Comparison of ENCODE assay signal across 25 cellular contexts in the genomic region with DNA sequence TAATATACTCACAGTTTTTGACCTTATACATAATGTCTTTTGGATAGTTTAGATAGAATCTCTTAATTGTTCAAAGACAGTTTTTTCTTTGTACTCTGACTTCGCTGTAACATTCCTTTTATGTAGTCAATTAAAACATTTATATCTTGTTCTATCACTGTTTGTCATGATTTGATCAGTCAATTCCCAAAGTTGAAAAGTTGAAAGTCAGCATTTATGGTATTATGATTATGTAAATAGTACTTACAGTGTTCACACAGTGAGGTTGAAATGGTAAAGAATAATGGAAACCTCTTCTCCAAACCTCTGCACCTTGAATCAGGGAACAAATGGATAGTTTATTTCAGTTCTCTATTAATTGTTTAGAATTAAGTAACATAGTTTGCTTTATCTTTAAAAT.
"Had no signal": no experiment of that assay in that cellular context is flagged by ENCODE, and none has a peak within 500 bp of the region (broad histone marks: within the 10 kb centered on the region; RNA-seq: fewer than 3 reads in every experiment).

No MANE protein-coding gene starts in this region.

- H3K27me3 ChIP-seq: colonic mucosa, esophagus squamous epithelium, gastrocnemius medialis, heart right ventricle, left lung had no signal

- ATAC-seq: effector memory CD8-positive, alpha-beta T cell; esophagus mucosa; gastrocnemius medialis; heart right ventricle; left cardiac atrium; left lung; left ventricle myocardium superior; lower lobe of right lung; mucosa of descending colon had no signal

- H3K4me1 ChIP-seq: colonic mucosa, left lung, lower lobe of right lung had no signal

- H3K9me3 Mint-ChIP-seq: dendritic cell treated with granulocyte-macrophage colony-stimulating factor and Interleukin-4, amounts not matched to agents 40 ng/mL and 50 ng/mL, for 4 days; effector memory CD8-positive, alpha-beta T cell had no signal

- H3K27ac Mint-ChIP-seq: dendritic cell treated with granulocyte-macrophage colony-stimulating factor and Interleukin-4, amounts not matched to agents 40 ng/mL and 50 ng/mL, for 4 days; endodermal cell; mesothelial cell of epicardium had no signal

- DNase-seq: colonic mucosa; cortex of kidney; effector CD8-positive, alpha-beta T cell; effector memory CD8-positive, alpha-beta T cell; endodermal cell; erythroblast; esophagus squamous epithelium; foreskin fibroblast; foreskin melanocyte; gastrocnemius medialis; glutamatergic neuron; head of caudate nucleus; heart right ventricle; hippocampal formation; left cardiac atrium; left lung; left ventricle myocardium superior; lower lobe of right lung; mesenchymal stem cell; mucosa of descending colon; naive B cell had no signal

- H3K27me3 Mint-ChIP-seq: dendritic cell treated with granulocyte-macrophage colony-stimulating factor and Interleukin-4, amounts not matched to agents 40 ng/mL and 50 ng/mL, for 4 days; effector memory CD8-positive, alpha-beta T cell; naive B cell had no signal

- H3K36me3 ChIP-seq: colonic mucosa, left lung had no signal

- H3K27ac ChIP-seq: colonic mucosa, epithelial cell of prostate, esophagus squamous epithelium, heart right ventricle, left lung, lower lobe of right lung had no signal

- H3K4me3 ChIP-seq: colonic mucosa, esophagus squamous epithelium, gastrocnemius medialis, heart right ventricle, left lung, lower lobe of right lung, mucosa of descending colon had no signal

- H3K4me1 Mint-ChIP-seq: naive B cell had no signal

- H3K4me3 Mint-ChIP-seq: dendritic cell treated with granulocyte-macrophage colony-stimulating factor and Interleukin-4, amounts not matched to agents 40 ng/mL and 50 ng/mL, for 4 days; effector memory CD8-positive, alpha-beta T cell; endodermal cell; mesothelial cell of epicardium; naive B cell had no signal

- H3K9me3 ChIP-seq: colonic mucosa, esophagus squamous epithelium, gastrocnemius medialis, left lung, lower lobe of right lung had no signal
